7 cellular contexts compared by ENCODE assay signal in genomic region chr1:103525114-103525606, GRCh38. TPM values are rescaled to one million over a fixed set of nuclear protein-coding genes. Genes with fewer than 3 reads are reported as not detected.
A peak's percentile ranks its signal among the peaks of the same experiment; 100 is the strongest.
DNase-seq lines count a peak whose midpoint lies in the region; ATAC-seq and TF ChIP-seq lines count a peak whose summit lies in the region.

No MANE protein-coding gene starts in this region.

- H3K27ac ChIP-seq in PC-3 (ENCODE audit: low read length): no peak overlapping the region
- no peak overlapping the region for H3K27ac ChIP-seq in stomach smooth muscle (ENCODE audit: low read length)

- H3K4me3 ChIP-seq in PC-3 (ENCODE audit: low read length) (peak overlapping the region; percentile 64), stomach smooth muscle (ENCODE audit: low read length in 2 of 2) (peak overlapping the region; percentile 64 to 66)

- no peaks in the 10 kb centered on the region for H3F3A ChIP-seq in PC-3 (ENCODE audit: low read length, unreplicated experiment)

- no peaks in the 10 kb centered on the region for H4K20me1 ChIP-seq in PC-3 (ENCODE audit: low read length)

- ATAC-seq in HG03460 (IDR thresholded peaks at IDR 0.05; ENCODE audit: unreplicated experiment) (peak; percentile 44), PC-3 (peak; percentile 73)

- H3K4me2 ChIP-seq in PC-3 (ENCODE audit: low read length): peak overlapping the region; percentile 87

- H3K9me3 ChIP-seq in PC-3 (ENCODE audit: low read length): no peaks in the 10 kb centered on the region
- no peaks in the 10 kb centered on the region for H3K9me3 ChIP-seq in stomach smooth muscle (ENCODE audit: control insufficient read depth in 2 of 2, low read length in 2 of 2)

- H2AFZ ChIP-seq in PC-3 (ENCODE audit: low read length): peak overlapping the region; percentile 82

- no peaks in the 10 kb centered on the region for H3K27me3 ChIP-seq in PC-3 (ENCODE audit: low read length)
- H3K27me3 ChIP-seq in stomach smooth muscle (ENCODE audit: control insufficient read depth in 1 of 2, insufficient read depth in 2 of 2, low read length in 2 of 2): no peaks in the 10 kb centered on the region

- TF ChIP-seq CTCF in GM20000 (IDR thresholded peaks at IDR 0.05; ENCODE audit: extremely low read depth, missing control alignments): no peak
- no peak for TF ChIP-seq CTCF in PC-3 (conservative IDR thresholded peaks at IDR 0.05; ENCODE audit: low read depth, low read length)

- H3K9ac ChIP-seq in PC-3 (ENCODE audit: low read length) (peak overlapping the region; percentile 96; the same call in 1 of the 2 replicates), stomach smooth muscle (ENCODE audit: low read length in 2 of 2) (peak overlapping the region; percentile 37 to 61)

- H3K79me2 ChIP-seq in PC-3 (ENCODE audit: low read length): peaks cover 41% of the 10 kb centered on the region

- POLR2A ChIA-PET in PC-3 (lab: Charles Lee; ENCODE audit: unreplicated experiment): no interaction called here

- peaks cover 27% of the 10 kb centered on the region for H3K4me1 ChIP-seq in PC-3 (ENCODE audit: insufficient read depth, low read length)
- peaks cover 3% of the 10 kb centered on the region for H3K4me1 ChIP-seq in stomach smooth muscle (ENCODE audit: control insufficient read depth, insufficient read depth, low read length)

- CTCF ChIA-PET in PC-3 (lab: Charles Lee): no interaction called here

- peak; percentile 30 for DNase-seq in ELF-1 (ENCODE audit: low read depth, low spot score)
- DNase-seq in GM20000 (ENCODE audit: low spot score): peak; percentile 41
- DNase-seq in PC-3: peak; percentile 35
- peak; percentile 69 for DNase-seq in cerebellar cortex (ENCODE audit: low spot score)
- DNase-seq in kidney tubule cell (ENCODE audit: low spot score): peak; percentile 62

- BruUV-seq in PC-3 (replicated peaks; lab: Mats Ljungman, UMichigan): no TSS peak

- intact Hi-C loops in PC-3 (cut with micrococcal nuclease): no loop called here

- no peaks in the 10 kb centered on the region for H3K9me2 ChIP-seq in PC-3 (replicated peaks; ENCODE audit: low read length)

- no peaks in the 10 kb centered on the region for H3K36me3 ChIP-seq in PC-3 (ENCODE audit: low read depth, low read length)
- no peaks in the 10 kb centered on the region for H3K36me3 ChIP-seq in stomach smooth muscle (ENCODE audit: control insufficient read depth in 2 of 2, insufficient read depth in 2 of 2, low read length in 2 of 2)

RNA-seq across cellular contexts. Expression of gene RNPC3, which starts 0.3 kb away (rescaled TPM):
- 5.4 and 5.6 TPM in 2 replicates for total RNA-seq in PC-3 (2014; rRNA removed)

RNA-seq across cellular contexts. Expression of gene AMY2B, which starts 46.2 kb away (rescaled TPM):
- 0.23 and 0.98 TPM in 2 replicates for total RNA-seq in PC-3 (2014; rRNA removed)
